Comparison of ENCODE assay signal across 8 cellular contexts in the genomic region with DNA sequence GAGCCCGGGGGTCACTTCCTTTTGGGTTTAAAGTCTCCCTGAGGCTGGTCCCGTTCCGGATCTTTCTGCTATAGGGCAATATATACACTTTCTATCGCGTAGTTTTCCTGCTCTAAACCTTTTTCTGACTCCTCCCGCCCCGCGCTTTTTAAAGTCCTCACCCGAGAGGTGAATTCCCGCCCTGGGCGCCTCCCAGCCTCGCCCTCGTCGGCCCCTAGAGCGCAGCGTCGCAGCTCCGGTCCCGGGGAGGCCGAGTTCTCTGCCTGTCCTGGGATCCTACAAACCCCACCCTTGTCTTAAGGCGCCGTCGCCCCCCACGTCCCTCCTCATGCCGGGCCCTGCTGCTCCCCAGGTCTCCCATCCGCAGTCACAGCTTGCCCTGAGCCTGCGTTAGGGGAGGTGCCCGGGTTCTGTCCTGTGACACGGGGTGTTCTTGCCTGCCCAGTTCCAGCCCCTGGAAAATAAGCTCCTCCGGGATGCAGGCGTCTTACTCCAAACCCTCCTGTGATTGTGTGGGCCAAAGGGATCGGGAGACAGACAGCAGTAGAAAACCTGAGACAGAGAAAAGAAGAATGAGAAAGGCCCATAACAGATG. TPM values are rescaled to one million over a fixed set of nuclear protein-coding genes. Genes with fewer than 3 reads are reported as not detected.
DNase-seq lines count a peak whose midpoint lies in the region; ATAC-seq and TF ChIP-seq lines count a peak whose summit lies in the region.

No MANE protein-coding gene starts in this region.

- peak overlapping the region; percentile 90 to 97 for H3K4me3 Mint-ChIP-seq in stimulated activated naive B cell treated with anti-CD40 and anti-IgM and Interleukin-4, amounts not matched to agents 10 μg/mL and 1 μg/mL and 100 μg/mL, for 72 hours

- H3K36me3 Mint-ChIP-seq in stimulated activated naive B cell treated with anti-CD40 and anti-IgM and Interleukin-4, amounts not matched to agents 10 μg/mL and 1 μg/mL and 100 μg/mL, for 72 hours: peaks cover 19% of the 10 kb centered on the region in 2 donors

- H3K4me3 ChIP-seq in cardiac fibroblast (replicated peaks in 1 of 2; ENCODE audit: low read depth in 2 of 2, low read length in 2 of 2) (peak overlapping the region; percentile 64 to 73), lower lobe of right lung (peak overlapping the region; percentile 69)

- peak; percentile 6 for DNase-seq in activated CD8-positive, alpha-beta memory T cell treated with anti-CD3 and anti-CD28 coated beads for 4 hours (ENCODE audit: low read depth in 2 of 2)
- no peak for DNase-seq in activated CD8-positive, alpha-beta memory T cell treated with anti-CD3 and anti-CD28 coated beads for 24 hours
- DNase-seq in SHP77 treated with DMSO at 0.1 percent for 48 hours (lab: John Stamatoyannopoulos, UW): peak; percentile 11
- peak in 1 of 2 donors; percentile 17 for DNase-seq in cardiac fibroblast (ENCODE audit: low read depth in 2 of 2)
- peak; percentile 46 for DNase-seq in lower lobe of right lung
- no peak for DNase-seq in stimulated activated naive B cell treated with anti-CD40 and anti-IgM and Interleukin-4, amounts not matched to agents 10 μg/mL and 1 μg/mL and 100 μg/mL, for 72 hours

- H3K9me3 Mint-ChIP-seq in stimulated activated naive B cell treated with anti-CD40 and anti-IgM and Interleukin-4, amounts not matched to agents 10 μg/mL and 1 μg/mL and 100 μg/mL, for 72 hours: peaks cover 3 to 4% of the 10 kb centered on the region in 2 donors

- no peaks in the 10 kb centered on the region for H3K27me3 Mint-ChIP-seq in stimulated activated naive B cell treated with anti-CD40 and anti-IgM and Interleukin-4, amounts not matched to agents 10 μg/mL and 1 μg/mL and 100 μg/mL, for 72 hours

- H3K4me1 Mint-ChIP-seq in stimulated activated naive B cell treated with anti-CD40 and anti-IgM and Interleukin-4, amounts not matched to agents 10 μg/mL and 1 μg/mL and 100 μg/mL, for 72 hours: peaks cover 19 to 42% of the 10 kb centered on the region in 2 donors

- intact Hi-C loops in lower lobe of right lung (cut with DNase I): no loop called here

- peak overlapping the region; percentile 96 for H3K27ac Mint-ChIP-seq in stimulated activated naive B cell treated with anti-CD40 and anti-IgM and Interleukin-4, amounts not matched to agents 10 μg/mL and 1 μg/mL and 100 μg/mL, for 72 hours

- H3K9me3 ChIP-seq in lower lobe of right lung: no peaks in the 10 kb centered on the region

- no peaks in the 10 kb centered on the region for H3K27me3 ChIP-seq in lower lobe of right lung (ENCODE audit: low read depth)

- no peak for TF ChIP-seq CTCF in cardiac fibroblast (IDR thresholded peaks at IDR 0.05; ENCODE audit: low read depth, low read length)
- no peak for TF ChIP-seq CTCF in lower lobe of right lung (IDR thresholded peaks at IDR 0.05)

- no peaks in the 10 kb centered on the region for H3K36me3 ChIP-seq in lower lobe of right lung

- H3K4me1 ChIP-seq in lower lobe of right lung: no peaks in the 10 kb centered on the region

- ATAC-seq in HG02970 (IDR thresholded peaks at IDR 0.05; ENCODE audit: low FRiP score, unreplicated experiment) (peak; percentile 28), lower lobe of right lung (peak; percentile 69 to 80), GM18519 (IDR thresholded peaks at IDR 0.05; ENCODE audit: low FRiP score, unreplicated experiment) (no peak)
- ATAC-seq in stimulated activated naive B cell treated with anti-CD40 and anti-IgM and Interleukin-4, amounts not matched to agents 10 μg/mL and 1 μg/mL and 100 μg/mL, for 72 hours (replicated peaks): peak; percentile 62 to 66

- H3K27ac ChIP-seq in lower lobe of right lung: peak overlapping the region; percentile 66

RNA-seq across cellular contexts. Expression of gene ZNF525, which starts 0.5 kb away (rescaled TPM):
- 12.8 TPM for total RNA-seq in lower lobe of right lung

RNA-seq across cellular contexts. Expression of gene ZNF765, which starts 29.0 kb away (rescaled TPM):
- 16.2 TPM for total RNA-seq in lower lobe of right lung

RNA-seq across cellular contexts. Expression of gene ZNF845, which starts 32.4 kb away (rescaled TPM):
- total RNA-seq in lower lobe of right lung: 8.4 TPM

Comparison
In these comparisons a context has a peak if more than half of its experiments do, and no peak if none do; other contexts are left out.
1. DNase-seq: peak in activated CD8-positive, alpha-beta memory T cell treated with anti-CD3 and anti-CD28 coated beads for 4 hours (2 of 2), SHP77 treated with DMSO at 0.1 percent for 48 hours (single experiment) and lower lobe of right lung (single experiment); none in activated CD8-positive, alpha-beta memory T cell treated with anti-CD3 and anti-CD28 coated beads for 24 hours (single experiment) and stimulated activated naive B cell treated with anti-CD40 and anti-IgM and Interleukin-4, amounts not matched to agents 10 μg/mL and 1 μg/mL and 100 μg/mL, for 72 hours (single experiment).